In genomic region chr5:122493091-122493775, GRCh38 we compare ENCODE assay signal across 13 cellular contexts.
DNase-seq lines count a peak whose midpoint lies in the region; ATAC-seq and TF ChIP-seq lines count a peak whose summit lies in the region.
"Had no signal": no experiment of that assay in that cellular context is flagged by ENCODE, and none has a peak within 500 bp of the region (broad histone marks: within the 10 kb centered on the region; RNA-seq: fewer than 3 reads in every experiment).

No MANE protein-coding gene starts in this region.

- H3K36me3 ChIP-seq in BE2C (no peaks in the 10 kb centered on the region), body of pancreas (replicated peaks in 1 of 2; ENCODE audit: insufficient read depth in 1 of 2, low read depth in 2 of 2) (no peaks in the 10 kb centered on the region), GM23248 (ENCODE audit: low read depth) (no peaks in the 10 kb centered on the region)
- H3K36me3 ChIP-seq: tibial nerve had no signal

- no peak overlapping the region for H3K4me2 ChIP-seq in GM23248 (ENCODE audit: unreplicated experiment)

- H3K79me2 ChIP-seq in GM23248 (ENCODE audit: insufficient read depth) = no peaks in the 10 kb centered on the region

- no peaks in the 10 kb centered on the region for H3F3A ChIP-seq in GM23248 (ENCODE audit: insufficient read depth)

- ATAC-seq in body of pancreas (peak; percentile 87), HG03571 (IDR thresholded peaks at IDR 0.05; ENCODE audit: unreplicated experiment) (no peak)

- WGBS in body of pancreas, 2 donors = 17 to 28% methylated on average over 6 to 8 of the region's 8 CpGs
- WGBS in GM23248 (ENCODE audit: low coverage in 1 of 2, low lambda C conversion rate in 2 of 2, missing lambda C conversion rate in 2 of 2), 2 experiments = 11 to 16% methylated on average over 8 of the region's 8 CpGs

- H3K4me3 ChIP-seq in BE2C (ENCODE audit: low read depth, low read length) = peak overlapping the region; percentile 14; the same call in 1 of the 2 replicates
- no peak overlapping the region for H3K4me3 ChIP-seq in body of pancreas
- H3K4me3 ChIP-seq in GM23248 = no peak overlapping the region
- H3K4me3 ChIP-seq: tibial nerve had no signal

- H3K9me3 ChIP-seq in BE2C = no peaks in the 10 kb centered on the region
- no peaks in the 10 kb centered on the region for H3K9me3 ChIP-seq in body of pancreas
- H3K9me3 ChIP-seq in GM23248 (ENCODE audit: low read depth) = no peaks in the 10 kb centered on the region
- H3K9me3 ChIP-seq: tibial nerve had no signal

- no peak for TF ChIP-seq POLR2A in body of pancreas (IDR thresholded peaks at IDR 0.05)

- H3K36me3 Mint-ChIP-seq in mesothelial cell of epicardium = peaks cover 10% of the 10 kb centered on the region

- intact Hi-C loops in body of pancreas (cut with DNase I) = no loop called here

- H3K27me3 ChIP-seq in BE2C (no peaks in the 10 kb centered on the region; the same call in 1 of the 2 replicates), body of pancreas (no peaks in the 10 kb centered on the region), GM23248 (replicated peaks; ENCODE audit: insufficient read depth) (no peaks in the 10 kb centered on the region)
- H3K27me3 ChIP-seq: tibial nerve had no signal

- peak overlapping the region; percentile 84 for H3K27ac Mint-ChIP-seq in mesothelial cell of epicardium

- H3K27ac ChIP-seq in body of pancreas (peak overlapping the region in 3 of 4 donors; percentile 40 to 64 (median 48)), GM23248 (no peak overlapping the region)
- H3K27ac ChIP-seq: tibial nerve had no signal

- no peak overlapping the region for H3K9ac ChIP-seq in GM23248

- H2AFZ ChIP-seq in GM23248 = no peak overlapping the region

- peaks cover 13% of the 10 kb centered on the region for H3K4me1 ChIP-seq in BE2C
- peaks cover 10% of the 10 kb centered on the region for H3K4me1 ChIP-seq in body of pancreas
- no peaks in the 10 kb centered on the region for H3K4me1 ChIP-seq in GM23248 (ENCODE audit: insufficient read depth)
- H3K4me1 ChIP-seq: tibial nerve had no signal

- no peaks in the 10 kb centered on the region for H4K20me1 ChIP-seq in GM23248 (ENCODE audit: insufficient read depth)

- TF ChIP-seq CTCF in BE2C (IDR thresholded peaks at IDR 0.05; ENCODE audit: low read depth, low read length) (no peak), body of pancreas (IDR thresholded peaks at IDR 0.05) (no peak), mesothelial cell of epicardium (IDR thresholded peaks at IDR 0.05; ENCODE audit: unreplicated experiment) (no peak)

- H3K4me1 Mint-ChIP-seq in mesothelial cell of epicardium = peaks cover 53% of the 10 kb centered on the region

- in situ Hi-C loops in GM23248 (cut with MboI) = no loop called here

- H3K27me3 Mint-ChIP-seq in mesothelial cell of epicardium (ENCODE audit: low read depth) = no peaks in the 10 kb centered on the region

- H3K4me3 Mint-ChIP-seq in mesothelial cell of epicardium = peak overlapping the region; percentile 22

- DNase-seq in BE2C (peak; percentile 97), NCI-H1694 (lab: John Stamatoyannopoulos, UW) (peak; percentile 50), body of pancreas (peak; percentile 62 to 84 (median 82)), mesothelial cell of epicardium (ENCODE audit: low spot score in 2 of 2, unreplicated experiment in 2 of 2) (peak; percentile 63 to 84), H4 (ENCODE audit: low spot score) (no peak), GM23248 (no peak)
- no peak for DNase-seq in activated CD4-positive, CD25-positive, alpha-beta regulatory T cell (lab: John Stamatoyannopoulos, UW)
- DNase-seq: activated CD8-positive, alpha-beta memory T cell treated with anti-CD3 and anti-CD28 coated beads for 24 hours; AML-193; NCI-H2171; occipital lobe had no signal

- H3K9me2 ChIP-seq in GM23248 (ENCODE audit: insufficient read depth) = no peaks in the 10 kb centered on the region

- peaks cover 15% of the 10 kb centered on the region for H3K9me3 Mint-ChIP-seq in mesothelial cell of epicardium

Comparison
In these comparisons a context has a peak if more than half of its experiments do, and no peak if none do; other contexts are left out.
1. DNase-seq: peak in BE2C (single experiment), NCI-H1694 (single experiment), body of pancreas (4 of 4) and mesothelial cell of epicardium (2 of 2); none in H4 (single experiment), activated CD4-positive, CD25-positive, alpha-beta regulatory T cell (0 of 4) and GM23248 (single experiment).